8 cellular contexts compared by ENCODE assay signal in the genomic region with DNA sequence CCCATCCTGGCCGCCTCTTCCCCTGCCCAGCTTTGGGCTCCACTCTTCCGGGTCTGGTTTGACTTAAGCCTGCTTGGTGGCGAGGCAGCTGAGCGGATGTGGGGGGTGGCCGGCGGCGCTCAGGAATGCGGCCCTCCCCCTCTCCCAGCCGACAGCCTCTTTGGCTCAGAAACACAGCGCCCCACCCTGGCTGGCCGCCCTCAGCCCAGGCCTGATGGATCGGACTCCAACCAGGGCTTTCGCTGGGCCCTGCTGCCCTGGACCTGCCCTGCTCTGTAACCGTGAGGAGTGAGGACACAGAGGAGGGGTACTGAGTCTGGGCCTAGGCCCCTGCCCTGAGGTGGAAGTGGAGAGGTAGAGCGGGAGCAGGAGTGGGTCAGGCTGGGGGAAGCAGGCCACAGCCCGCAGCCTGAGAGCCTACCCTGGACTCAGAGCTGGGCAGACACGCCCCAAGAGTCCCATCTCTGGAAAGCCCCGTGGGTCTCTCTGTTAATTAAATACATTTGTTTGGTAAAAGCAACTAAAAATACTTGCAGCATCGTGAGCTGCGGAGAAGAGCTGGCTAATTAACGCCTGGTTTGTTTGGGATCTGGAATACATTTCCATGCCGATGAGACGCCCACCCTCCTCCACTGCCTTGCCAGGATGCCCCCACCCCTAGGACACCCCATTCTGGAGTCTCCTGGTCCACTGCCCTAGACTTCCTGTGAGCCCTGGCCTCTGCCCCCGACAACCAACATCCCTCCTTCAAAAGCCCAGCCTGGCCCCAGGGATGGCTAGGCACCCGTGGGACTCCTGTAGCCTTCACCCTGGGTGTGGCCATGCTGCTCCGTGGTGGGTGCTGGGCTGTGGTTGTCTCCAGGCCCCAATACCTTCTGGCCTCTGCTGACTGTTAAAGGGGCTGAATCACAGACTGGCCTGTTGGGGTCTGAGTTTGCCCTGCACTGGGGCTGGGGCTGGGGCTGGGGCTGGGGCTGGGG. TPM values are rescaled to one million over a fixed set of nuclear protein-coding genes. Genes with fewer than 3 reads are reported as not detected.
DNase-seq lines count a peak whose midpoint lies in the region; ATAC-seq, FAIRE-seq and TF ChIP-seq lines count a peak whose summit lies in the region.

No MANE protein-coding gene starts in this region.

- no peak for ATAC-seq in HepG2
- peak; percentile 89 for ATAC-seq in thoracic aorta (ENCODE audit: insufficient number of reproducible peaks, low FRiP score, low read depth)
- no peak for ATAC-seq in GM19395 (IDR thresholded peaks at IDR 0.05; ENCODE audit: unreplicated experiment)
- no peak for ATAC-seq in GM19035 (IDR thresholded peaks at IDR 0.05; ENCODE audit: unreplicated experiment)

- POLR2A ChIA-PET in HepG2 (lab: Yijun Ruan, JAX): no interaction called here

- H3K4me1 ChIP-seq in HepG2 (ENCODE audit: insufficient read depth, low read length) (no peaks in the 10 kb centered on the region), thoracic aorta (ENCODE audit: control insufficient read depth in 1 of 2, low read depth in 2 of 2) (peaks cover 40 to 82% of the 10 kb centered on the region in 2 donors)

- no peak for TF ChIP-seq POLR2A in HepG2 (IDR thresholded peaks at IDR 0.05; ENCODE audit: insufficient read depth in 1 of 2, low read depth in 2 of 2, low read length in 2 of 2)

- WGBS in HepG2 (ENCODE audit: low lambda C conversion rate): 95% methylated on average over 8 of the region's 26 CpGs

- no peak overlapping the region for H3K9ac ChIP-seq in HepG2 (ENCODE audit: insufficient read depth, low read depth, low read length)

- BruUV-seq in HepG2 (replicated peaks; lab: Mats Ljungman, UMichigan): no TSS peak

- no peak overlapping the region for H3K27ac ChIP-seq in HepG2 (ENCODE audit: extremely low read length, insufficient read depth, low read length)
- peak overlapping the region; percentile 94 to 97 for H3K27ac ChIP-seq in thoracic aorta

- TF ChIP-seq RAD21 in Ishikawa (IDR thresholded peaks at IDR 0.05; ENCODE audit: low read depth) (peak; percentile 56; the same call in 1 of the 2 replicates), HepG2 (CRISPR knock-in tag; IDR thresholded peaks at IDR 0.05) (no peak)

- TF ChIP-seq EP300 in Ishikawa (IDR thresholded peaks at IDR 0.05; ENCODE audit: borderline replicate concordance) (no peak), HepG2 (IDR thresholded peaks at IDR 0.05; ENCODE audit: low read depth in 2 of 2, low read length in 2 of 2) (no peak), HepG2 (CRISPR knock-in tag; IDR thresholded peaks at IDR 0.05; ENCODE audit: borderline replicate concordance) (no peak)

- no peak overlapping the region for H3K4me2 ChIP-seq in HepG2 (ENCODE audit: low read depth, low read length)

- CTCF ChIA-PET in HepG2 (lab: Yijun Ruan, JAX; ENCODE audit: low intra/inter-chr PET ratio, low total read pairs): no interaction called here

- H2AFZ ChIP-seq in HepG2 (ENCODE audit: low read length): no peak overlapping the region

- no peaks in the 10 kb centered on the region for H4K20me1 ChIP-seq in HepG2 (ENCODE audit: insufficient read depth, low read length)

- H3K9me3 ChIP-seq in HepG2 (ENCODE audit: low read length) (no peaks in the 10 kb centered on the region), thoracic aorta (no peaks in the 10 kb centered on the region)

- H3K79me2 ChIP-seq in HepG2 (ENCODE audit: insufficient read depth, low read length): no peaks in the 10 kb centered on the region

- in situ Hi-C loops in HepG2 (cut with HindIII; ENCODE audit: extremely low pct_ligation_motif_present, low pct_unique_long_range_greater_than_20kb): no loop called here

- no peaks in the 10 kb centered on the region; a peak in 1 of 5 replicates for H3K27me3 ChIP-seq in HepG2 (ENCODE audit: control insufficient read depth in 1 of 2, insufficient read depth in 2 of 2, low read length in 2 of 2)
- no peaks in the 10 kb centered on the region for H3K27me3 ChIP-seq in thoracic aorta (replicated peaks; ENCODE audit: insufficient read depth)

- no peak for FAIRE-seq in HepG2 (lab: Jason Lieb, UNC)

- no peak overlapping the region for H3K4me3 ChIP-seq in HepG2 (replicated peaks in 1 of 3; ENCODE audit: insufficient read depth in 1 of 3, low read depth in 2 of 3, low read length in 3 of 3)
- H3K4me3 ChIP-seq in thoracic aorta: peak overlapping the region; percentile 16

- peaks cover 4 to 5% of the 10 kb centered on the region in 2 experiments; a peak in 1 of 5 replicates for H3K36me3 ChIP-seq in HepG2 (replicated peaks in 1 of 2; ENCODE audit: control insufficient read depth in 1 of 2, insufficient read depth in 2 of 2, low read length in 2 of 2)
- no peaks in the 10 kb centered on the region for H3K36me3 ChIP-seq in thoracic aorta

- intact Hi-C loops in HepG2 (cut with micrococcal nuclease; ENCODE audit: unreplicated experiment): no loop called here

- DNase-seq in dermis blood vessel endothelial cell (peak; percentile 92), HepG2 (ENCODE audit: low spot score) (no peak), thoracic aorta (ENCODE audit: low spot score) (peak; percentile 58), MV-4-11 (lab: John Stamatoyannopoulos, UW) (no peak), GM19238 (ENCODE audit: insufficient read length, low spot score) (no peak)

- TF ChIP-seq CTCF in HepG2 (CRISPR knock-in tag; IDR thresholded peaks at IDR 0.05) (no peak), thoracic aorta (IDR thresholded peaks at IDR 0.05) (peak; percentile 16)

TF ChIP-seq in Ishikawa, 13 proteins besides CTCF, POLR2A, EP300 and RAD21:
- TF ChIP-seq TCF12 (IDR thresholded peaks at IDR 0.05; ENCODE audit: low read depth): peak; percentile 74
- TF ChIP-seq, protein P1, sequence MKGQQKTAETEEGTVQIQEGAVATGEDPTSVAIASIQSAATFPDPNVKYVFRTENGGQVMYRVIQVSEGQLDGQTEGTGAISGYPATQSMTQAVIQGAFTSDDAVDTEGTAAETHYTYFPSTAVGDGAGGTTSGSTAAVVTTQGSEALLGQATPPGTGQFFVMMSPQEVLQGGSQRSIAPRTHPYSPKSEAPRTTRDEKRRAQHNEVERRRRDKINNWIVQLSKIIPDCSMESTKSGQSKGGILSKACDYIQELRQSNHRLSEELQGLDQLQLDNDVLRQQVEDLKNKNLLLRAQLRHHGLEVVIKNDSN (IDR thresholded peaks at IDR 0.05): no peak
- TF ChIP-seq TEAD4 (IDR thresholded peaks at IDR 0.05): peak; percentile 94
- peak; percentile 57 for TF ChIP-seq NFIC (IDR thresholded peaks at IDR 0.05)
- TF ChIP-seq CEBPB (IDR thresholded peaks at IDR 0.05): no peak
- TF ChIP-seq, protein P2, sequence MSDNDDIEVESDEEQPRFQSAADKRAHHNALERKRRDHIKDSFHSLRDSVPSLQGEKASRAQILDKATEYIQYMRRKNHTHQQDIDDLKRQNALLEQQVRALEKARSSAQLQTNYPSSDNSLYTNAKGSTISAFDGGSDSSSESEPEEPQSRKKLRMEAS (IDR thresholded peaks at IDR 0.05): peak; percentile 62
- TF ChIP-seq TAF1 (IDR thresholded peaks at IDR 0.05; ENCODE audit: low read depth): peak; percentile 34; the same call in 1 of the 2 replicates
TF ChIP-seq in Ishikawa: peak in this region for 5.

TF ChIP-seq in HepG2, 621 proteins besides CTCF, POLR2A, EP300 and RAD21:
- TF ChIP-seq SCMH1 (CRISPR knock-in tag; IDR thresholded peaks at IDR 0.05; ENCODE audit: borderline replicate concordance): no peak
- TF ChIP-seq, protein P3, sequence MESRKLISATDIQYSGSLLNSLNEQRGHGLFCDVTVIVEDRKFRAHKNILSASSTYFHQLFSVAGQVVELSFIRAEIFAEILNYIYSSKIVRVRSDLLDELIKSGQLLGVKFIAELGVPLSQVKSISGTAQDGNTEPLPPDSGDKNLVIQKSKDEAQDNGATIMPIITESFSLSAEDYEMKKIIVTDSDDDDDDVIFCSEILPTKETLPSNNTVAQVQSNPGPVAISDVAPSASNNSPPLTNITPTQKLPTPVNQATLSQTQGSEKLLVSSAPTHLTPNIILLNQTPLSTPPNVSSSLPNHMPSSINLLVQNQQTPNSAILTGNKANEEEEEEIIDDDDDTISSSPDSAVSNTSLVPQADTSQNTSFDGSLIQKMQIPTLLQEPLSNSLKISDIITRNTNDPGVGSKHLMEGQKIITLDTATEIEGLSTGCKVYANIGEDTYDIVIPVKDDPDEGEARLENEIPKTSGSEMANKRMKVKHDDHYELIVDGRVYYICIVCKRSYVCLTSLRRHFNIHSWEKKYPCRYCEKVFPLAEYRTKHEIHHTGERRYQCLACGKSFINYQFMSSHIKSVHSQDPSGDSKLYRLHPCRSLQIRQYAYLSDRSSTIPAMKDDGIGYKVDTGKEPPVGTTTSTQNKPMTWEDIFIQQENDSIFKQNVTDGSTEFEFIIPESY (CRISPR knock-in tag; IDR thresholded peaks at IDR 0.05): 0 out of 2 replicates have a peak, but pooled peaks have one; percentile 22

RNA-seq across cellular contexts. Expression of a gene that starts 19.6 kb away (rescaled TPM):
- total RNA-seq in dermis blood vessel endothelial cell (21.4 and 25.7 TPM in 2 replicates), HepG2 (2016; rRNA removed; fragmentation: Illumina TruSeq; extraction: Trizol) (8.5 and 16.6 TPM in 2 replicates), thoracic aorta (100 to 1,000 TPM in 1 of 2 donors, 10 to 100 TPM in 1; 70.1 to 102 TPM)
- total RNA-seq in HepG2 (2016; cell fraction: cytosol; rRNA removed; fragmentation: Illumina TruSeq; extraction: Trizol; ENCODE audit: low read depth): 1.1 TPM in 2 replicates
- total RNA-seq in HepG2 (2016; cell fraction: insoluble cytoplasmic fraction; rRNA removed; fragmentation: Illumina TruSeq; extraction: Trizol): 7.0 and 17.7 TPM in 2 replicates
- total RNA-seq in HepG2 (2016; cell fraction: membrane; rRNA removed; fragmentation: Illumina TruSeq; extraction: Trizol): 4.5 and 5.2 TPM in 2 replicates
- 21.4 and 25.4 TPM in 2 replicates for total RNA-seq in HepG2 (2016; cell fraction: nucleus; rRNA removed; fragmentation: Illumina TruSeq; extraction: Trizol)
- 18.2 and 29.9 TPM in 2 replicates for polyA plus RNA-seq in HepG2 (2011; rRNA removed)
- 11.5 and 17.1 TPM in 2 replicates for polyA plus RNA-seq in HepG2 (2011; cell fraction: cytosol; rRNA removed)
- polyA plus RNA-seq in HepG2 (2011; cell fraction: nucleus; rRNA removed): 87.4 and 104 TPM in 2 replicates
- polyA plus RNA-seq in HepG2 (2012): 12.1 and 17.5 TPM in 2 replicates
- polyA plus RNA-seq in HepG2 (2016; cell fraction: cytosol; fragmentation: Illumina TruSeq; extraction: Trizol; ENCODE audit: low read depth): 0.60 and 0.61 TPM in 2 replicates
- 4.2 and 7.1 TPM in 2 replicates for polyA plus RNA-seq in HepG2 (2016; cell fraction: insoluble cytoplasmic fraction; fragmentation: Illumina TruSeq; extraction: Trizol; ENCODE audit: low read depth)
- 1.3 and 3.0 TPM in 2 replicates for polyA plus RNA-seq in HepG2 (2016; cell fraction: membrane; fragmentation: Illumina TruSeq; extraction: Trizol; ENCODE audit: low read depth)
- polyA plus RNA-seq in HepG2 (2016; cell fraction: nucleus; fragmentation: Illumina TruSeq; extraction: Trizol; ENCODE audit: insufficient read depth, low read depth): 40.0 and 50.7 TPM in 2 replicates
- 45.3 and 67.9 TPM in 2 replicates for polyA minus RNA-seq in HepG2 (2011; rRNA and poly(A)+ RNA removed; ENCODE audit: low replicate concordance)
- polyA minus RNA-seq in HepG2 (2011; cell fraction: cytosol; rRNA and poly(A)+ RNA removed): 16.4 and 17.6 TPM in 2 replicates
- 24.8 and 26.2 TPM in 2 replicates for polyA minus RNA-seq in HepG2 (2011; cell fraction: nucleus; rRNA and poly(A)+ RNA removed)

Comparison
In these comparisons a context has a peak if more than half of its experiments do, and no peak if none do; other contexts are left out.
1. DNase-seq: peak in dermis blood vessel endothelial cell (single experiment) and thoracic aorta (single experiment); none in HepG2 (single experiment), MV-4-11 (single experiment) and GM19238 (single experiment).